Comparison of ENCODE assay signal across 7 cellular contexts in the genomic region with DNA sequence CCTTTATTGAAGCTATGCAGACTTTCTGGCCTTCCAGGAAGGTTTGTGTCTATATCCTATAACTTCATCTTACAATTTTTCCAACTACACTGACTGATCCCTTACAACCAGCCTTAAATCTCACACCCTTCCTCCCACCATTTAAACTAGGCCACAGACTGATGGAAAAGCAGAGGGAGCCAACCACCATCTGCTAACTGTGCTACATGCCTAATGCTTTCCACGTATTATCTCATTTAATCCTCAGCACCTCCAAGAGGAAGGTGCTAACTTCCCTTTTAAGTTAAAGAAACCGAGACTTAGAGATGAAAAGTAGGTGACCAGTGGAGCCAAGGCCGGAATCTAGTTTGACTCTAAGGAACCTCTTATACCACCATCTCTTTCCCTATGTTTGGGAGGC.
"Had no signal": no experiment of that assay in that cellular context is flagged by ENCODE, and none has a peak within 500 bp of the region (broad histone marks: within the 10 kb centered on the region; RNA-seq: fewer than 3 reads in every experiment).

No MANE protein-coding gene starts in this region.

- H3K27me3 Mint-ChIP-seq: IgD-negative memory B cell had no signal

- H3K9me3 Mint-ChIP-seq: IgD-negative memory B cell had no signal

- ATAC-seq: GM23338, HepG2 had no signal

- H3K27ac ChIP-seq: HL-60 had no signal

- DNase-seq: H9, HCEC 1CT, KBM-7 had no signal

- H3K4me3 Mint-ChIP-seq: GM23338, H9, IgD-negative memory B cell had no signal

- H3K4me3 ChIP-seq: GM23338 had no signal

- H3K27ac Mint-ChIP-seq: GM23338 had no signal
